In the genomic region with DNA sequence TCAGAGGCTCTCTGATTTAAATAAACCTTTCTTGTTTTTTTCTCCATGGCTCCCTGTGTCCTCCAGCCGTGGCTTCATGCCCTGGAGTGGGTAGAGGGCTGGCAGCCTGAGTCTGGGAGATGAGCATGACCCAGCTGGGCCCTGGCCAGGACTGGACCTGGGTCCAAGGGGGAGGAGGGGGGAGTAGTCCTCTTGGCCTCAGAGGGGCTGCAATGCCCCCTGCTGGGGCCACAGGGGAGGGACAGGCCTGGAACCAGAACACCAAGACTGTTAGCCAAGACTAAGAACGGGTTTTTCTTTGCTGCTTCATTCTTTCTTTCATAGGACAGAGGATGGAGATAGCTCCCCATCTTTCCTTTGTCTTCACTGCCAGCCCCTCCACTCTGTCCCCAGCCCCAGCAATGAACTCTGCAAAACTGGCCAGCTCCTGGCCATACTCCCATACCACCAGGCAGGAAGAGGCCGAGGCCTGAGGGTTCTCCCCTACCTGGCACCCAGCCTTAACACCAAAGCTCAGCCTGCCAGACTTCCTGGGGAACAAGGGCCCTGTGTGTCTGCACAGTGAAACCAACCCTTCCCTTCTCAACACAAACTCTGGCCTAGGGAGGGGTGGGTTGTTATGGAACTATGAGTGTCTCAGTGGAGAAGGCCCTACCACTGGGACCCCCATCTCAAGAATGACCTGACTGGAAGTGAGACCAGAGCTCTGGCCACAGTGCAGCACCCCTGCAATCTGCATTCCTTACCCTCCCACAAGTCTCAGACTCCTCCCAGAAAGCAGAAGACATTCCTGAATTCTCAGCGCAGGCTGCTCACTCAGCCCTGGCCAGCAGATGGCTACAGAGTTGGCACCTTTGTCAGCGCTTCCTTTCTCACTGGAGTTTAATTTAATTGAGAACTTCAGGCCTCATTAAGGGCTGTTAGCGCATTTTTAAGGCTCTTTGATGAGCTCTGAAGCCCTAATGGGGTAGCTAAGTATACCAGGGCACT, we compare ENCODE assay signal across 8 cellular contexts.
DNase-seq lines count a peak whose midpoint lies in the region; ATAC-seq and TF ChIP-seq lines count a peak whose summit lies in the region.

No MANE protein-coding gene starts in this region.

- no peak for ATAC-seq in HG02870 (IDR thresholded peaks at IDR 0.05; ENCODE audit: unreplicated experiment)
- ATAC-seq in HG03469 (IDR thresholded peaks at IDR 0.05; ENCODE audit: unreplicated experiment): no peak

- TF ChIP-seq CTCF in AG04449 (IDR thresholded peaks at IDR 0.05; ENCODE audit: insufficient read depth, low read length, missing control alignments) (peak; percentile 80), GM12875 (IDR thresholded peaks at IDR 0.05; ENCODE audit: borderline replicate concordance, insufficient read depth, low read depth, low read length) (peak; percentile 76), epithelial cell of esophagus (IDR thresholded peaks at IDR 0.05; ENCODE audit: insufficient read depth, low read depth, low read length, missing control alignments) (peak; percentile 83)

- no peak overlapping the region for H3K4me3 ChIP-seq in AG04449 (ENCODE audit: low read depth, low read length)
- no peak overlapping the region for H3K4me3 ChIP-seq in GM12875 (ENCODE audit: low read depth, low read length)
- H3K4me3 ChIP-seq in epithelial cell of esophagus (ENCODE audit: low read length): no peak overlapping the region

- POLR2A ChIA-PET in AG04449 (lab: Yijun Ruan, JAX): interaction anchor here (0.5 to 4.9 kb wide), 4 partner anchors 10 to 13 kb away, joined by 3 to 74 read pairs (median 4); a partner anchor contains a TSS

- no peak for DNase-seq in AG04449 (ENCODE audit: low read depth, low spot score)
- DNase-seq in RKO (ENCODE audit: low spot score): peak; percentile 77
- DNase-seq in epithelial cell of esophagus (ENCODE audit: low read depth): peak; percentile 77
- DNase-seq in midbrain (lab: John Stamatoyannopoulos, UW): peak; percentile 90
- DNase-seq in NCI-H1930 (lab: John Stamatoyannopoulos, UW): no peak

- CTCF ChIA-PET in AG04449 (lab: Yijun Ruan, JAX): interaction anchor here (0.6 to 6.6 kb wide), 47 partner anchors 10 to 150 kb away, joined by 3 to 175 read pairs (median 5); a partner anchor contains a TSS

Comparison
In these comparisons a context has a peak if more than half of its experiments do, and no peak if none do; other contexts are left out.
1. DNase-seq: peak in RKO (single experiment), epithelial cell of esophagus (single experiment) and midbrain (single experiment); none in AG04449 (single experiment) and NCI-H1930 (0 of 2).
2. Peak in every context shown above with its lines, with median percentiles within 50 percentile points of each other: CTCF ChIP-seq.